In the genomic region with DNA sequence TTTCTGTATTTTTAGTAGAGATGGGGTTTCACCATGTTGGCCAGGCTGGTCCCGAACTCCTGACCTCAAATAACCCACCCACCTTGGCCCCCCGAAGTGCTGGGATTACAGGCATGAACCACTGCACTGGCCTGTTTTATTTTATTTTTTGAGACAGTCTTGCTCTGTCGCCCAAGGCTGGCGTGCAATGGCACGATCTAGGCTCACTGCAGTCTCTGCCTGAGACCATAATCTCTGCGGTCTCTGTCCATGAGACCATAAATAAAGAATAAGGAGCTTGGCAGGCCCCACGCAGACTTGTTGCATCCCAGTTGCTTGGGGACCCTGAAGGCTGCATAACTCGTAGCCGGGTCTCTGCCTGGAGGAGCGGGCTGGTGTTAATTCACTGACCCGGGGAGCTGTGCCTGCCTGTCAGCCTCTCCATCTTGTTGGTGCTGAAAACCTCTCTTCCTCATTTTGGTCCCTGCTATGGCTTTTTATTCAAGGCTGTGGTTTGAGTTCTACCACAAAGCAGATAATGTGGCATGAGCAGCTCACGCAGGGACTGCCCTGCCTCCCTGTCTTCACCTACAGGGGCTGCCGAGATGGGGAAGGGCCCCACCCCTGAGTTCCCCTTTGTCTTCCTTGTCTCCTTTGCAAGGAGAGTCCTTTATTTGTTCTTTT, we compare ENCODE assay signal across 1 cellular context.
TF ChIP-seq lines count a peak whose summit lies in the region.

No MANE protein-coding gene starts in this region.

TF ChIP-seq in GM12878, 131 proteins besides CTCF, POLR2A, EP300 and RAD21 (continued from another document):
- TF ChIP-seq MEF2A (IDR thresholded peaks at IDR 0.05; ENCODE audit: insufficient read depth, low read depth, low read length), result 0 out of 2 replicates have a peak, but pooled peaks have one; percentile 28
- TF ChIP-seq, protein P1, sequence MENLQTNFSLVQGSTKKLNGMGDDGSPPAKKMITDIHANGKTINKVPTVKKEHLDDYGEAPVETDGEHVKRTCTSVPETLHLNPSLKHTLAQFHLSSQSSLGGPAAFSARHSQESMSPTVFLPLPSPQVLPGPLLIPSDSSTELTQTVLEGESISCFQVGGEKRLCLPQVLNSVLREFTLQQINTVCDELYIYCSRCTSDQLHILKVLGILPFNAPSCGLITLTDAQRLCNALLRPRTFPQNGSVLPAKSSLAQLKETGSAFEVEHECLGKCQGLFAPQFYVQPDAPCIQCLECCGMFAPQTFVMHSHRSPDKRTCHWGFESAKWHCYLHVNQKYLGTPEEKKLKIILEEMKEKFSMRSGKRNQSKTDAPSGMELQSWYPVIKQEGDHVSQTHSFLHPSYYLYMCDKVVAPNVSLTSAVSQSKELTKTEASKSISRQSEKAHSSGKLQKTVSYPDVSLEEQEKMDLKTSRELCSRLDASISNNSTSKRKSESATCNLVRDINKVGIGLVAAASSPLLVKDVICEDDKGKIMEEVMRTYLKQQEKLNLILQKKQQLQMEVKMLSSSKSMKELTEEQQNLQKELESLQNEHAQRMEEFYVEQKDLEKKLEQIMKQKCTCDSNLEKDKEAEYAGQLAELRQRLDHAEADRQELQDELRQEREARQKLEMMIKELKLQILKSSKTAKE (IDR thresholded peaks at IDR 0.05; ENCODE audit: low read depth, poor library complexity, severe bottlenecking), result peak; percentile 52
- TF ChIP-seq MTA2 (IDR thresholded peaks at IDR 0.05; ENCODE audit: low read depth), result peak; percentile 77
- TF ChIP-seq, protein P2, sequence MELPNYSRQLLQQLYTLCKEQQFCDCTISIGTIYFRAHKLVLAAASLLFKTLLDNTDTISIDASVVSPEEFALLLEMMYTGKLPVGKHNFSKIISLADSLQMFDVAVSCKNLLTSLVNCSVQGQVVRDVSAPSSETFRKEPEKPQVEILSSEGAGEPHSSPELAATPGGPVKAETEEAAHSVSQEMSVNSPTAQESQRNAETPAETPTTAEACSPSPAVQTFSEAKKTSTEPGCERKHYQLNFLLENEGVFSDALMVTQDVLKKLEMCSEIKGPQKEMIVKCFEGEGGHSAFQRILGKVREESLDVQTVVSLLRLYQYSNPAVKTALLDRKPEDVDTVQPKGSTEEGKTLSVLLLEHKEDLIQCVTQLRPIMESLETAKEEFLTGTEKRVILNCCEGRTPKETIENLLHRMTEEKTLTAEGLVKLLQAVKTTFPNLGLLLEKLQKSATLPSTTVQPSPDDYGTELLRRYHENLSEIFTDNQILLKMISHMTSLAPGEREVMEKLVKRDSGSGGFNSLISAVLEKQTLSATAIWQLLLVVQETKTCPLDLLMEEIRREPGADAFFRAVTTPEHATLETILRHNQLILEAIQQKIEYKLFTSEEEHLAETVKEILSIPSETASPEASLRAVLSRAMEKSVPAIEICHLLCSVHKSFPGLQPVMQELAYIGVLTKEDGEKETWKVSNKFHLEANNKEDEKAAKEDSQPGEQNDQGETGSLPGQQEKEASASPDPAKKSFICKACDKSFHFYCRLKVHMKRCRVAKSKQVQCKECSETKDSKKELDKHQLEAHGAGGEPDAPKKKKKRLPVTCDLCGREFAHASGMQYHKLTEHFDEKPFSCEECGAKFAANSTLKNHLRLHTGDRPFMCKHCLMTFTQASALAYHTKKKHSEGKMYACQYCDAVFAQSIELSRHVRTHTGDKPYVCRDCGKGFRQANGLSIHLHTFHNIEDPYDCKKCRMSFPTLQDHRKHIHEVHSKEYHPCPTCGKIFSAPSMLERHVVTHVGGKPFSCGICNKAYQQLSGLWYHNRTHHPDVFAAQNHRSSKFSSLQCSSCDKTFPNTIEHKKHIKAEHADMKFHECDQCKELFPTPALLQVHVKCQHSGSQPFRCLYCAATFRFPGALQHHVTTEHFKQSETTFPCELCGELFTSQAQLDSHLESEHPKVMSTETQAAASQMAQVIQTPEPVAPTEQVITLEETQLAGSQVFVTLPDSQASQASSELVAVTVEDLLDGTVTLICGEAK (IDR thresholded peaks at IDR 0.05; ENCODE audit: borderline replicate concordance), result no peak
